11 cellular contexts compared by ENCODE assay signal in genomic region chr14:95327558-95328374, GRCh38. TPM values are rescaled to one million over a fixed set of nuclear protein-coding genes. Genes with fewer than 3 reads are reported as not detected.
DNase-seq lines count a peak whose midpoint lies in the region; ATAC-seq and TF ChIP-seq lines count a peak whose summit lies in the region.
"Had no signal": no experiment of that assay in that cellular context is flagged by ENCODE, and none has a peak within 500 bp of the region (broad histone marks: within the 10 kb centered on the region; RNA-seq: fewer than 3 reads in every experiment).

No MANE protein-coding gene starts in this region.

- H3K9me3 ChIP-seq in DOHH2 (ENCODE audit: control insufficient read depth, insufficient read depth, low read length) = no peaks in the 10 kb centered on the region
- no peaks in the 10 kb centered on the region for H3K9me3 ChIP-seq in PC-3 (ENCODE audit: low read length)
- no peaks in the 10 kb centered on the region for H3K9me3 ChIP-seq in ascending aorta

- peaks cover 55% of the 10 kb centered on the region for H3K27me3 ChIP-seq in DOHH2 (ENCODE audit: control insufficient read depth, low read length)
- H3K27me3 ChIP-seq in PC-3 (ENCODE audit: low read length) = no peaks in the 10 kb centered on the region
- no peaks in the 10 kb centered on the region for H3K27me3 ChIP-seq in ascending aorta

- H3K9me2 ChIP-seq in DOHH2 (replicated peaks; ENCODE audit: control insufficient read depth, low read length) (no peaks in the 10 kb centered on the region), PC-3 (replicated peaks; ENCODE audit: low read length) (no peaks in the 10 kb centered on the region)

- H3K4me2 ChIP-seq in DOHH2 (ENCODE audit: low read length) (peak overlapping the region; percentile 48), PC-3 (ENCODE audit: low read length) (no peak overlapping the region)

- no peak for TF ChIP-seq CTCF in DOHH2 (IDR thresholded peaks at IDR 0.05; ENCODE audit: low read depth, low read length, poor library complexity, severe bottlenecking)
- no peak for TF ChIP-seq CTCF in PC-3 (conservative IDR thresholded peaks at IDR 0.05; ENCODE audit: low read depth, low read length)
- no peak for TF ChIP-seq CTCF in ascending aorta (IDR thresholded peaks at IDR 0.05)

- H3K4me1 ChIP-seq in DOHH2 (ENCODE audit: control insufficient read depth, low read length) = peaks cover 25% of the 10 kb centered on the region
- no peaks in the 10 kb centered on the region for H3K4me1 ChIP-seq in PC-3 (ENCODE audit: insufficient read depth, low read length)
- H3K4me1 ChIP-seq in ascending aorta = no peaks in the 10 kb centered on the region
- H3K4me1 ChIP-seq: parathyroid adenoma had no signal

- H3K4me3 ChIP-seq in DOHH2 (ENCODE audit: low read length) (peak overlapping the region; percentile 20; the same call in 1 of the 2 replicates), PC-3 (ENCODE audit: low read length) (no peak overlapping the region), ascending aorta (no peak overlapping the region)

- H3F3A ChIP-seq in DOHH2 (ENCODE audit: control insufficient read depth, insufficient read depth) (no peaks in the 10 kb centered on the region), PC-3 (ENCODE audit: low read length, unreplicated experiment) (no peaks in the 10 kb centered on the region)

- peak; percentile 83 for DNase-seq in MV-4-11 (lab: John Stamatoyannopoulos, UW)
- DNase-seq in PC-3 = no peak
- DNase-seq in ascending aorta (ENCODE audit: low spot score in 2 of 2) = no peak
- DNase-seq in NCI-H2107 treated with DMSO at 0.1 percent for 48 hours (lab: John Stamatoyannopoulos, UW; ENCODE audit: unreplicated experiment) = no peak
- DNase-seq in NCI-H1930 (lab: John Stamatoyannopoulos, UW) = no peak
- DNase-seq: activated naive CD4-positive, alpha-beta T cell treated with Interleukin-2 at 50 U/mL for 16 hours; endodermal cell had no signal

- H4K20me1 ChIP-seq in DOHH2 (ENCODE audit: control insufficient read depth, insufficient read depth, low read depth, low read length) = no peaks in the 10 kb centered on the region
- no peaks in the 10 kb centered on the region for H4K20me1 ChIP-seq in PC-3 (ENCODE audit: low read length)

- no peak overlapping the region for H2AFZ ChIP-seq in PC-3 (ENCODE audit: low read length)
- H2AFZ ChIP-seq: parathyroid adenoma had no signal

- BruUV-seq in PC-3 (replicated peaks; lab: Mats Ljungman, UMichigan) = no TSS peak

- ATAC-seq in GM19351 (IDR thresholded peaks at IDR 0.05; ENCODE audit: unreplicated experiment) (peak; percentile 97), HG02938 (IDR thresholded peaks at IDR 0.05; ENCODE audit: unreplicated experiment) (peak; percentile 98), PC-3 (no peak)

- no peak overlapping the region for H3K9ac ChIP-seq in PC-3 (ENCODE audit: low read length)
- H3K9ac ChIP-seq: parathyroid adenoma had no signal

- H3K79me2 ChIP-seq in DOHH2 (ENCODE audit: control insufficient read depth, low read length) = no peaks in the 10 kb centered on the region
- H3K79me2 ChIP-seq in PC-3 (ENCODE audit: low read length) = no peaks in the 10 kb centered on the region
- H3K79me2 ChIP-seq: parathyroid adenoma had no signal

- H3K36me3 ChIP-seq in DOHH2 (ENCODE audit: control insufficient read depth, low read length) (no peaks in the 10 kb centered on the region), PC-3 (ENCODE audit: low read depth, low read length) (no peaks in the 10 kb centered on the region), ascending aorta (no peaks in the 10 kb centered on the region)

- H3K27ac ChIP-seq in DOHH2 (ENCODE audit: low read depth, low read length) = no peak overlapping the region
- no peak overlapping the region for H3K27ac ChIP-seq in PC-3 (ENCODE audit: low read length)
- no peak overlapping the region for H3K27ac ChIP-seq in ascending aorta
- H3K27ac ChIP-seq: parathyroid adenoma had no signal

- POLR2A ChIA-PET in PC-3 (lab: Charles Lee; ENCODE audit: unreplicated experiment) = no interaction called here

- intact Hi-C loops in PC-3 (cut with micrococcal nuclease) = no loop called here
- intact Hi-C loops in ascending aorta (cut with DNase I) = loop anchor here (10.0 kb wide), 1 partner anchor 207 kb away; the partner anchor contains the start of gene GLRX5

- CTCF ChIA-PET in PC-3 (lab: Charles Lee) = no interaction called here

RNA-seq across cellular contexts. Expression of gene CLMN, which starts 8.1 kb away (rescaled TPM):
- total RNA-seq in PC-3 (2014; rRNA removed) (3.5 and 3.7 TPM in 2 replicates), ascending aorta (4.7 TPM)
